Comparison of ENCODE assay signal across 8 cellular contexts in genomic region chr2:85755122-85756027, GRCh38. TPM values are rescaled to one million over a fixed set of nuclear protein-coding genes. Genes with fewer than 3 reads are reported as not detected.
DNase-seq lines count a peak whose midpoint lies in the region; ATAC-seq, FAIRE-seq and TF ChIP-seq lines count a peak whose summit lies in the region.

No MANE protein-coding gene starts in this region.

- H3K9me3 ChIP-seq in heart left ventricle (no peaks in the 10 kb centered on the region), K562 (replicated peaks; ENCODE audit: control insufficient read depth, insufficient read depth, low read depth, low read length) (no peaks in the 10 kb centered on the region), uterus (no peaks in the 10 kb centered on the region)

- BruUV-seq in K562 (replicated peaks; lab: Mats Ljungman, UMichigan), result no TSS peak

- H3K23ac ChIP-seq in mesendoderm (ENCODE audit: low read length), result no peak overlapping the region

- intact Hi-C loops in heart left ventricle (cut with DNase I), result loop anchor here in 2 of 10 donors (2.0 kb wide), 2 partner anchors 17 to 27 kb away; no protein-coding TSS in a partner anchor
- intact Hi-C loops in cardiac septum (cut with DNase I), result no loop called here
- intact Hi-C loops in K562 (cut with micrococcal nuclease), result loop anchor here (10.0 kb wide), 1 partner anchor 329 kb away; no protein-coding TSS in a partner anchor
- intact Hi-C loops in uterus (cut with DNase I; ENCODE audit: low total_unique reads), result no loop called here

- H4K8ac ChIP-seq in mesendoderm (ENCODE audit: low read depth, low read length), result no peak overlapping the region

- ATAC-seq in heart left ventricle, result peak in 2 of 4 donors; percentile 0 to 1
- ATAC-seq in K562, result no peak

- TF ChIP-seq POLR2A in heart left ventricle (IDR thresholded peaks at IDR 0.05), result no peak
- no peak for TF ChIP-seq POLR2A in K562 (conservative IDR thresholded peaks at IDR 0.05)
- no peak for TF ChIP-seq POLR2A in uterus (IDR thresholded peaks at IDR 0.05)

- no peak for TF ChIP-seq EP300 in K562 (IDR thresholded peaks at IDR 0.05; ENCODE audit: low read length)

- H3K79me2 ChIP-seq in K562 (ENCODE audit: control insufficient read depth, insufficient read depth, low read length) (no peaks in the 10 kb centered on the region), mesendoderm (ENCODE audit: control insufficient read depth, insufficient read depth, low read length) (no peaks in the 10 kb centered on the region)

- CTCF ChIA-PET in K562 (lab: Yijun Ruan, JAX; ENCODE audit: low intra/inter-chr PET ratio), result no interaction called here

- H4K20me1 ChIP-seq in K562 (replicated peaks; ENCODE audit: control insufficient read depth, insufficient read depth, low read length), result peaks cover 22% of the 10 kb centered on the region

- no peak for TF ChIP-seq RAD21 in K562 (CRISPR knock-in tag; conservative IDR thresholded peaks at IDR 0.05 in 1 of 2, IDR thresholded peaks at IDR 0.05 in 1 of 2)

- H3K9ac ChIP-seq in K562 (ENCODE audit: insufficient read depth in 1 of 2, low read depth in 2 of 2, low read length in 2 of 2) (no peak overlapping the region), mesendoderm (ENCODE audit: low read length) (no peak overlapping the region)

- peak overlapping the region; percentile 25 for H3K56ac ChIP-seq in mesendoderm (ENCODE audit: low read length)

- H3K79me1 ChIP-seq in mesendoderm (ENCODE audit: low read length), result no peaks in the 10 kb centered on the region

- 0 to 4% (median 3%) methylated on average over 22 to 33 of the region's 33 CpGs for WGBS in heart left ventricle, 4 donors
- 10% methylated on average over 28 of the region's 33 CpGs for WGBS in K562 (ENCODE audit: insufficient coverage, low coverage, missing lambda C conversion rate)
- no CpG with 5 or more reads among the region's 33 CpGs for WGBS in mesendoderm (ENCODE audit: extremely low coverage, insufficient coverage, low lambda C conversion rate)

- FAIRE-seq in K562 (lab: Jason Lieb, UNC), result no peak

- in situ Hi-C loops in K562 (cut with MboI), result no loop called here

- H2BK15ac ChIP-seq in mesendoderm (replicated peaks; ENCODE audit: low read depth), result no peak overlapping the region

- peak overlapping the region; percentile 68 to 95 (median 88) for H3K27ac ChIP-seq in heart left ventricle
- H3K27ac ChIP-seq in K562 (ENCODE audit: extremely low read depth, low read depth, low read length), result no peak overlapping the region
- H3K27ac ChIP-seq in mesendoderm (ENCODE audit: low read depth, low read length), result no peak overlapping the region
- peak overlapping the region; percentile 81 to 84 for H3K27ac ChIP-seq in uterus

- H2BK5ac ChIP-seq in mesendoderm (ENCODE audit: low read length), result no peak overlapping the region

- H3K4me1 ChIP-seq in heart left ventricle, result peaks cover 7 to 85% (median 56%) of the 10 kb centered on the region in 12 donors
- H3K4me1 ChIP-seq in K562 (replicated peaks in 1 of 2; ENCODE audit: control insufficient read depth in 2 of 2, insufficient read depth in 2 of 2, low read length in 2 of 2), result peaks cover 0 to 22% of the 10 kb centered on the region in 2 experiments; a peak in 2 of 5 replicates
- peaks cover 4% of the 10 kb centered on the region for H3K4me1 ChIP-seq in mesendoderm (ENCODE audit: control insufficient read depth, low read depth, low read length)
- H3K4me1 ChIP-seq in uterus, result no peaks in the 10 kb centered on the region

- H3K4me2 ChIP-seq in K562 (ENCODE audit: insufficient read depth, low read length), result no peak overlapping the region
- H3K4me2 ChIP-seq in mesendoderm (ENCODE audit: low read length), result peak overlapping the region; percentile 93

- TF ChIP-seq CTCF in heart left ventricle (IDR thresholded peaks at IDR 0.05) (no peak), K562 (IDR thresholded peaks at IDR 0.05 in 2 of 3, conservative IDR thresholded peaks at IDR 0.05 in 1 of 3; ENCODE audit: insufficient read depth in 2 of 3, low read depth in 1 of 3, low read length in 3 of 3) (no peak), uterus (IDR thresholded peaks at IDR 0.05) (no peak)

- peaks cover 0 to 6% (median 3%) of the 10 kb centered on the region in 9 donors for H3K36me3 ChIP-seq in heart left ventricle
- no peaks in the 10 kb centered on the region for H3K36me3 ChIP-seq in K562 (ENCODE audit: control insufficient read depth, insufficient read depth, low read length)
- H3K36me3 ChIP-seq in mesendoderm (ENCODE audit: control insufficient read depth, insufficient read depth, low read length), result no peaks in the 10 kb centered on the region
- no peaks in the 10 kb centered on the region for H3K36me3 ChIP-seq in uterus

- H2AFZ ChIP-seq in K562 (ENCODE audit: low read depth, low read length), result no peak overlapping the region

- H3K18ac ChIP-seq in mesendoderm (ENCODE audit: low read length), result no peak overlapping the region

- H3K27me3 ChIP-seq in heart left ventricle (peaks cover 0 to 37% (median 0%) of the 10 kb centered on the region in 9 donors), K562 (ENCODE audit: control insufficient read depth in 2 of 2, insufficient read depth in 2 of 2, low read length in 2 of 2) (peaks cover 50 to 80% of the 10 kb centered on the region in 2 experiments), mesendoderm (ENCODE audit: insufficient read depth, low read length, poor library complexity) (peaks cover 18% of the 10 kb centered on the region), uterus (no peaks in the 10 kb centered on the region)

- peak overlapping the region; percentile 64 to 94 (median 86) for H3K4me3 ChIP-seq in heart left ventricle
- H3K4me3 ChIP-seq in K562, result no peak overlapping the region
- H3K4me3 ChIP-seq in mesendoderm (ENCODE audit: low read length), result no peak overlapping the region
- H3K4me3 ChIP-seq in uterus, result peak overlapping the region; percentile 65 to 68

- no peak overlapping the region for H2AK5ac ChIP-seq in mesendoderm (ENCODE audit: low read length)

- DNase-seq in heart left ventricle (peak in 1 of 5 donors; percentile 66), cardiac septum (ENCODE audit: low spot score) (no peak), K562 (ENCODE audit: extremely low read depth in 1 of 4, low spot score in 3 of 4) (no peak), mesendoderm (no peak), uterus (no peak), NCI-H1694 (lab: John Stamatoyannopoulos, UW) (no peak), medulla oblongata (ENCODE audit: extremely low spot score) (no peak), NCI-H1694 treated with DMSO at 0.1 percent for 48 hours (lab: John Stamatoyannopoulos, UW) (no peak)

- no peak overlapping the region for H2BK120ac ChIP-seq in mesendoderm (ENCODE audit: low read depth, low read length)

- no peaks in the 10 kb centered on the region for H3K9me1 ChIP-seq in K562 (ENCODE audit: control insufficient read depth, insufficient read depth, low read length)

- H3K4ac ChIP-seq in mesendoderm (ENCODE audit: low read depth, low read length), result no peak overlapping the region

- POLR2A ChIA-PET in K562 (lab: Yijun Ruan, JAX), result interaction anchor here (0.5 kb wide), 1 partner anchor 440 kb away, joined by 3 read pairs; the partner anchor contains the start of gene IMMT

- no peak overlapping the region for H4K5ac ChIP-seq in mesendoderm (ENCODE audit: low read length)

TF ChIP-seq in K562, 482 proteins besides CTCF, POLR2A, EP300 and RAD21 (continues in another document):
- TF ChIP-seq GMEB1 (CRISPR knock-in tag; IDR thresholded peaks at IDR 0.05) (no peak), OTX1 (CRISPR knock-in tag; IDR thresholded peaks at IDR 0.05) (no peak), ZSCAN32 (CRISPR knock-in tag; IDR thresholded peaks at IDR 0.05) (no peak), ZNF384 (IDR thresholded peaks at IDR 0.05; ENCODE audit: low read depth, low read length) (peak; percentile 52; the same call in 1 of the 2 replicates), DACH1 (IDR thresholded peaks at IDR 0.05; ENCODE audit: partially characterized antibody) (no peak), MAFK (IDR thresholded peaks at IDR 0.05; ENCODE audit: low read length) (no peak), ZNF217 (CRISPR knock-in tag; IDR thresholded peaks at IDR 0.05) (no peak)

RNA-seq across cellular contexts. Expression of gene ATOH8, which starts 1.6 kb away (rescaled TPM):
- 100 to 1,000 TPM in 1 of 9 donors, 10 to 100 TPM in 8; 11.8 to 103 (median 18.5) TPM for total RNA-seq in heart left ventricle
- 10 to 100 TPM; 22.9 to 37.9 TPM for polyA plus RNA-seq in heart left ventricle
- 21.0 TPM for total RNA-seq in cardiac septum
- total RNA-seq in K562 (2011; cell fraction: chromatin; rRNA removed; ENCODE audit: low replicate concordance), result not detected in 2 replicates
- not detected in 2 replicates for total RNA-seq in K562 (2011; cell fraction: nucleolus; rRNA removed)
- total RNA-seq in K562 (2011; cell fraction: nucleoplasm; rRNA removed), result not detected in 2 replicates
- not detected in 2 replicates for total RNA-seq in K562 (2014; rRNA removed)
- total RNA-seq in K562 (2014; rRNA removed; fragmentation: Illumina TruSeq; extraction: Trizol), result not detected in 2 replicates
- not detected in 2 replicates for total RNA-seq in K562 (2015; rRNA removed; fragmentation: Illumina TruSeq; extraction: Trizol)
- not detected in 2 replicates for total RNA-seq in K562 (2021)
- polyA plus RNA-seq in K562 (2011; rRNA removed), result not detected in 2 replicates
- polyA plus RNA-seq in K562 (2011; cell fraction: cytosol; rRNA removed), result not detected in 2 replicates
- not detected in 2 replicates for polyA plus RNA-seq in K562 (2011; cell fraction: nucleus; rRNA removed)
- not detected in 2 replicates for polyA plus RNA-seq in K562 (2012)
- polyA plus RNA-seq in K562 (2014; fragmentation: Illumina TruSeq; extraction: Trizol), result not detected in 2 replicates
- not detected for polyA plus RNA-seq in K562 (2014; fragmentation: Nextera tagmentation; extraction: Ambion mirVana)
- polyA plus RNA-seq in K562 (2014; rRNA removed), result not detected in 2 replicates
- not detected in 2 replicates for polyA minus RNA-seq in K562 (2011; rRNA and poly(A)+ RNA removed)
- not detected in 2 replicates for polyA minus RNA-seq in K562 (2011; cell fraction: cytosol; rRNA and poly(A)+ RNA removed)
- not detected in 2 replicates for polyA minus RNA-seq in K562 (2011; cell fraction: nucleus; rRNA and poly(A)+ RNA removed)
- 0.37 TPM for polyA plus RNA-seq in mesendoderm (2013, experiment 1 of 2)
- polyA plus RNA-seq in mesendoderm (2013, experiment 2 of 2), result 0.39 TPM
- total RNA-seq in uterus, result 10 to 100 TPM; 13.2 to 83.0 (median 45.3) TPM

Comparison
In these comparisons a context has a peak if more than half of its experiments do, and no peak if none do; other contexts are left out.
1. H3K27ac ChIP-seq: peak in heart left ventricle (12 of 12) and uterus (2 of 2); none in K562 (single experiment) and mesendoderm (single experiment).
2. H3K4me3 ChIP-seq: peak in heart left ventricle (12 of 12) and uterus (2 of 2); none in K562 (single experiment) and mesendoderm (single experiment).
3. RNA of gene ATOH8, which starts 1.6 kb away (total RNA-seq): 13.2 to 83.0 TPM in uterus, 21.0 TPM in cardiac septum (single experiment) and 11.8 to 103 TPM in heart left ventricle; not detected in K562; every median in the first group is over 10 times any median in the second.